ENCODE assay signal across 20 cellular contexts in the genomic region with DNA sequence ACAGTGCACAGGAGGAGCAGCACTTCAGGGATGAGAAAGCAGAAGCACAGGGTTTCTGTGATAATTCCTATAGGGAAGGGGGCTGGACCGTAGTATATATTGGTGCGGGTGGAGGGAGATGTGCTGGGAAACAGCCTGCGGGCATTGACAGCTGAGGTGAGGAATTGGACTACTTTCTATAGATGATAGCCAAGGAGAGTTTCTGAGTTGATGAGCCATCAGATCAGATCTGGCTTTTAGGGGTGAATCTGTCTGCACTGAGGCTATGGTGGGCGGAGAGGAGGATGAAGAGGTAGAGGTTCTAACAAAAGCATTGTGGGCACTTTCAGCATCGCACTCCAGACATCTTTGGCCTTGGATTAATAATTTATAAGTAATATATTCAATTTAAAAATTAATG.
"Had no signal": no experiment of that assay in that cellular context is flagged by ENCODE, and none has a peak within 500 bp of the region (broad histone marks: within the 10 kb centered on the region; RNA-seq: fewer than 3 reads in every experiment).

No MANE protein-coding gene starts in this region.

- H3K27me3 ChIP-seq: body of pancreas had no signal

- H3K9me3 Mint-ChIP-seq: activated naive CD4-positive, alpha-beta T cell treated with anti-CD3 and anti-CD28 coated beads, Interleukin-2, amount 50 U/mL, for 24 hours; central memory CD8-positive, alpha-beta T cell; nephron had no signal

- DNase-seq: activated CD4-positive, CD25-positive, alpha-beta regulatory T cell treated with anti-CD3 and anti-CD28 coated beads, Interleukin-2, amount 50 U/mL, for 72 hours; activated effector memory CD4-positive, alpha-beta T cell treated with anti-CD3 and anti-CD28 coated beads, Interleukin-2, amount 50 U/mL, for 16 hours; activated T-cell treated with anti-CD3 and anti-CD28 coated beads, Interleukin-2, amount 50 U/mL, for 1 hour; amygdala; body of pancreas; foreskin fibroblast; hippocampal formation; left ventricle myocardium inferior; mucosa of descending colon; occipital lobe; right cardiac atrium; stimulated activated CD4-positive, alpha-beta T cell treated with anti-CD3 and anti-CD28 coated beads, Interleukin-4, amount 100 ng/mL, for 24 hours; stimulated activated naive CD4-positive, alpha-beta T cell treated with Interleukin-2 at 50 U/mL for 16 hours had no signal

- H3K4me1 Mint-ChIP-seq: nephron had no signal

- ATAC-seq: body of pancreas, right cardiac atrium had no signal

- H3K4me3 Mint-ChIP-seq: activated naive CD4-positive, alpha-beta T cell treated with anti-CD3 and anti-CD28 coated beads, Interleukin-2, amount 50 U/mL, for 24 hours; nephron had no signal

- FAIRE-seq: endothelial cell of umbilical vein had no signal

- H3K4me3 ChIP-seq: body of pancreas, coronary artery, left ventricle myocardium inferior, mucosa of descending colon, skin epidermis had no signal

- H3K27me3 Mint-ChIP-seq: activated naive CD4-positive, alpha-beta T cell treated with anti-CD3 and anti-CD28 coated beads, Interleukin-2, amount 50 U/mL, for 24 hours; progenitor cell of endocrine pancreas had no signal

- H3K9me3 ChIP-seq: body of pancreas, left ventricle myocardium inferior, mucosa of descending colon had no signal

- H3K27ac Mint-ChIP-seq: progenitor cell of endocrine pancreas had no signal
